ENCODE assay signal across 10 cellular contexts in genomic region chr20:58261660-58262059, GRCh38. TPM values are rescaled to one million over a fixed set of nuclear protein-coding genes. Genes with fewer than 3 reads are reported as not detected.
"Had no signal": no experiment of that assay in that cellular context is flagged by ENCODE, and none has a peak within 500 bp of the region (broad histone marks: within the 10 kb centered on the region; RNA-seq: fewer than 3 reads in every experiment).

No MANE protein-coding gene starts in this region.

- H3K4me3 ChIP-seq: GM23248, GM23338, HAP-1 had no signal

- ATAC-seq: GM23338, HCT116 had no signal

- H3K4me2 ChIP-seq: GM23338 had no signal

- H3K27ac ChIP-seq: GM23248 had no signal

- H3K9ac ChIP-seq: GM23248 had no signal

- H2AFZ ChIP-seq: GM23248, GM23338 had no signal

- H3K4me1 ChIP-seq: HAP-1 had no signal

- H3K9me3 ChIP-seq: HAP-1 had no signal

- DNase-seq: GM23248, GOT3, H7, H9, HCEC 1CT, HFFc6 had no signal

- H3K36me3 ChIP-seq: HAP-1 had no signal

RNA-seq across cellular contexts. Expression of gene ANKRD60, which starts 33.2 kb away (rescaled TPM):
- polyA plus RNA-seq: GM23248, GM23338, H1 had no signal
